1 cellular context compared by ENCODE assay signal in genomic region chr9:130198501-130199179, GRCh38.
TF ChIP-seq lines count a peak whose summit lies in the region.

No MANE protein-coding gene starts in this region.

TF ChIP-seq in WTC11, 78 proteins besides CTCF, POLR2A, EP300 and RAD21:
- TF ChIP-seq MLX (CRISPR knock-in tag; IDR thresholded peaks at IDR 0.05) (no peak), GTF2I (CRISPR knock-in tag; conservative IDR thresholded peaks at IDR 0.05) (0 out of 2 replicates have a peak, but pooled peaks have one; percentile 32)
